Comparison of ENCODE assay signal across 2 cellular contexts in genomic region chr6:34664270-34664971, GRCh38.
TF ChIP-seq lines count a peak whose summit lies in the region.

No MANE protein-coding gene starts in this region.

TF ChIP-seq in HCT116, 20 proteins besides CTCF, POLR2A, EP300 and RAD21:
- TF ChIP-seq JUND (IDR thresholded peaks at IDR 0.05), result no peak
- no peak for TF ChIP-seq FOSL1 (IDR thresholded peaks at IDR 0.05; ENCODE audit: low read depth)
- no peak for TF ChIP-seq EZH2 (IDR thresholded peaks at IDR 0.05)
- TF ChIP-seq MAX (IDR thresholded peaks at IDR 0.05), result no peak
- no peak for TF ChIP-seq TCF7L2 (IDR thresholded peaks at IDR 0.05; ENCODE audit: borderline replicate concordance, extremely low read depth, insufficient read depth, insufficient read length)
- TF ChIP-seq ZFX (IDR thresholded peaks at IDR 0.05), result no peak
- TF ChIP-seq POLR2AphosphoS5 (IDR thresholded peaks at IDR 0.05; ENCODE audit: low read depth, low read length), result no peak
- TF ChIP-seq ZBTB33 (IDR thresholded peaks at IDR 0.05; ENCODE audit: extremely low read depth, insufficient replicate concordance, low read length), result no peak
- TF ChIP-seq SP1 (IDR thresholded peaks at IDR 0.05; ENCODE audit: low read depth), result no peak
- no peak for TF ChIP-seq SIN3A (IDR thresholded peaks at IDR 0.05; ENCODE audit: low read depth)
- no peak for TF ChIP-seq CBX3 (IDR thresholded peaks at IDR 0.05; ENCODE audit: low read depth)
- no peak for TF ChIP-seq ELF1 (IDR thresholded peaks at IDR 0.05; ENCODE audit: borderline replicate concordance, low read depth)
- no peak for TF ChIP-seq SRF (IDR thresholded peaks at IDR 0.05; ENCODE audit: low read depth)
- no peak for TF ChIP-seq YY1 (IDR thresholded peaks at IDR 0.05; ENCODE audit: extremely low read depth, insufficient replicate concordance, low read depth, low read length)
- TF ChIP-seq REST (IDR thresholded peaks at IDR 0.05; ENCODE audit: low read depth), result no peak
- no peak for TF ChIP-seq CEBPB (IDR thresholded peaks at IDR 0.05; ENCODE audit: low read depth)

TF ChIP-seq in H1, 55 proteins besides CTCF, POLR2A, EP300 and RAD21:
- TF ChIP-seq MAFK (IDR thresholded peaks at IDR 0.05; ENCODE audit: low read depth, low read length) (peak; percentile 80), BACH1 (IDR thresholded peaks at IDR 0.05; ENCODE audit: low read length) (peak; percentile 84), SP1 (IDR thresholded peaks at IDR 0.05; ENCODE audit: low read depth, low read length) (no peak)
